In the genomic region with DNA sequence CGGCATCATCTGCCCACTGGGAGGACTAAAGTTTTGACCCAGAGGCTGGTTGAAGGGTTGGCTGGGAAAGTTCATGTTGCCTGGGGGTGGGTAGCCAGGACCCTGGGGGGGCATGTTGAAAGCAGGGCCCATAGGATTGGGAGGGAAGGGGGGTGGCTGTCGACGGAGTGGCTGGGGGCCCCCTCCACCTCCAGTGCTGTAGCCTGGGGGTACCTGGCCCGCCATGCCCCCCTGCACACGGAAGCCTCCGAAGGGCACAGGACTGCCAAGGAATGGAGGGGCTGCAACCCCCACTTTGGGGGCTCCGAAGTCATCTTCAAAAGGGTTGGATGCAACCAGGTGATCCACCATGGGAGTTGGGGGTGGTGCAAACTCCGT, we compare ENCODE assay signal across 1 cellular context.
TF ChIP-seq lines count a peak whose summit lies in the region.

No MANE protein-coding gene starts in this region.

TF ChIP-seq in GM23338, 12 proteins besides CTCF, POLR2A, EP300 and RAD21:
- TF ChIP-seq ZNF114 (CRISPR knock-in tag; IDR thresholded peaks at IDR 0.05) (no peak), STAT1 (IDR thresholded peaks at IDR 0.05; ENCODE audit: unreplicated experiment) (no peak), ZNF331 (CRISPR knock-in tag; IDR thresholded peaks at IDR 0.05; ENCODE audit: low read depth) (no peak), CREB1 (CRISPR knock-in tag; IDR thresholded peaks at IDR 0.05; ENCODE audit: low read depth) (no peak), EZH2phosphoT487 (IDR thresholded peaks at IDR 0.05; ENCODE audit: unreplicated experiment) (no peak)
- TF ChIP-seq, protein P1, sequence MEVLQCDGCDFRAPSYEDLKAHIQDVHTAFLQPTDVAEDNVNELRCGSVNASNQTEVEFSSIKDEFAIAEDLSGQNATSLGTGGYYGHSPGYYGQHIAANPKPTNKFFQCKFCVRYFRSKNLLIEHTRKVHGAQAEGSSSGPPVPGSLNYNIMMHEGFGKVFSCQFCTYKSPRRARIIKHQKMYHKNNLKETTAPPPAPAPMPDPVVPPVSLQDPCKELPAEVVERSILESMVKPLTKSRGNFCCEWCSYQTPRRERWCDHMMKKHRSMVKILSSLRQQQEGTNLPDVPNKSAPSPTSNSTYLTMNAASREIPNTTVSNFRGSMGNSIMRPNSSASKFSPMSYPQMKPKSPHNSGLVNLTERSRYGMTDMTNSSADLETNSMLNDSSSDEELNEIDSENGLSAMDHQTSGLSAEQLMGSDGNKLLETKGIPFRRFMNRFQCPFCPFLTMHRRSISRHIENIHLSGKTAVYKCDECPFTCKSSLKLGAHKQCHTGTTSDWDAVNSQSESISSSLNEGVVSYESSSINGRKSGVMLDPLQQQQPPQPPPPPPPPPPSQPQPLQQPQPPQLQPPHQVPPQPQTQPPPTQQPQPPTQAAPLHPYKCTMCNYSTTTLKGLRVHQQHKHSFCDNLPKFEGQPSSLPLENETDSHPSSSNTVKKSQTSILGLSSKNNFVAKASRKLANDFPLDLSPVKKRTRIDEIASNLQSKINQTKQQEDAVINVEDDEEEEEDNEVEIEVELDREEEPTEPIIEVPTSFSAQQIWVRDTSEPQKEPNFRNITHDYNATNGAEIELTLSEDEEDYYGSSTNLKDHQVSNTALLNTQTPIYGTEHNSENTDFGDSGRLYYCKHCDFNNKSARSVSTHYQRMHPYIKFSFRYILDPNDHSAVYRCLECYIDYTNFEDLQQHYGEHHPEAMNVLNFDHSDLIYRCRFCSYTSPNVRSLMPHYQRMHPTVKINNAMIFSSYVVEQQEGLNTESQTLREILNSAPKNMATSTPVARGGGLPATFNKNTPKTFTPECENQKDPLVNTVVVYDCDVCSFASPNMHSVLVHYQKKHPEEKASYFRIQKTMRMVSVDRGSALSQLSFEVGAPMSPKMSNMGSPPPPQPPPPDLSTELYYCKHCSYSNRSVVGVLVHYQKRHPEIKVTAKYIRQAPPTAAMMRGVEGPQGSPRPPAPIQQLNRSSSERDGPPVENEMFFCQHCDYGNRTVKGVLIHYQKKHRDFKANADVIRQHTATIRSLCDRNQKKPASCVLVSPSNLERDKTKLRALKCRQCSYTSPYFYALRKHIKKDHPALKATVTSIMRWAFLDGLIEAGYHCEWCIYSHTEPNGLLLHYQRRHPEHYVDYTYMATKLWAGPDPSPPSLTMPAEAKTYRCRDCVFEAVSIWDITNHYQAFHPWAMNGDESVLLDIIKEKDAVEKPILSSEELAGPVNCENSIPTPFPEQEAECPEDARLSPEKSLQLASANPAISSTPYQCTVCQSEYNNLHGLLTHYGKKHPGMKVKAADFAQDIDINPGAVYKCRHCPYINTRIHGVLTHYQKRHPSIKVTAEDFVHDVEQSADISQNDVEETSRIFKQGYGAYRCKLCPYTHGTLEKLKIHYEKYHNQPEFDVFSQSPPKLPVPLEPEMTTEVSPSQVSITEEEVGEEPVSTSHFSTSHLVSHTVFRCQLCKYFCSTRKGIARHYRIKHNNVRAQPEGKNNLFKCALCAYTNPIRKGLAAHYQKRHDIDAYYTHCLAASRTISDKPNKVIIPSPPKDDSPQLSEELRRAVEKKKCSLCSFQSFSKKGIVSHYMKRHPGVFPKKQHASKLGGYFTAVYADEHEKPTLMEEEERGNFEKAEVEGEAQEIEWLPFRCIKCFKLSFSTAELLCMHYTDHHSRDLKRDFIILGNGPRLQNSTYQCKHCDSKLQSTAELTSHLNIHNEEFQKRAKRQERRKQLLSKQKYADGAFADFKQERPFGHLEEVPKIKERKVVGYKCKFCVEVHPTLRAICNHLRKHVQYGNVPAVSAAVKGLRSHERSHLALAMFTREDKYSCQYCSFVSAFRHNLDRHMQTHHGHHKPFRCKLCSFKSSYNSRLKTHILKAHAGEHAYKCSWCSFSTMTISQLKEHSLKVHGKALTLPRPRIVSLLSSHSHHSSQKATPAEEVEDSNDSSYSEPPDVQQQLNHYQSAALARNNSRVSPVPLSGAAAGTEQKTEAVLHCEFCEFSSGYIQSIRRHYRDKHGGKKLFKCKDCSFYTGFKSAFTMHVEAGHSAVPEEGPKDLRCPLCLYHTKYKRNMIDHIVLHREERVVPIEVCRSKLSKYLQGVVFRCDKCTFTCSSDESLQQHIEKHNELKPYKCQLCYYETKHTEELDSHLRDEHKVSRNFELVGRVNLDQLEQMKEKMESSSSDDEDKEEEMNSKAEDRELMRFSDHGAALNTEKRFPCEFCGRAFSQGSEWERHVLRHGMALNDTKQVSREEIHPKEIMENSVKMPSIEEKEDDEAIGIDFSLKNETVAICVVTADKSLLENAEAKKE (CRISPR knock-in tag; IDR thresholded peaks at IDR 0.05): no peak
- TF ChIP-seq, protein P2, sequence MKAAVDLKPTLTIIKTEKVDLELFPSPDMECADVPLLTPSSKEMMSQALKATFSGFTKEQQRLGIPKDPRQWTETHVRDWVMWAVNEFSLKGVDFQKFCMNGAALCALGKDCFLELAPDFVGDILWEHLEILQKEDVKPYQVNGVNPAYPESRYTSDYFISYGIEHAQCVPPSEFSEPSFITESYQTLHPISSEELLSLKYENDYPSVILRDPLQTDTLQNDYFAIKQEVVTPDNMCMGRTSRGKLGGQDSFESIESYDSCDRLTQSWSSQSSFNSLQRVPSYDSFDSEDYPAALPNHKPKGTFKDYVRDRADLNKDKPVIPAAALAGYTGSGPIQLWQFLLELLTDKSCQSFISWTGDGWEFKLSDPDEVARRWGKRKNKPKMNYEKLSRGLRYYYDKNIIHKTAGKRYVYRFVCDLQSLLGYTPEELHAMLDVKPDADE (IDR thresholded peaks at IDR 0.05): no peak
